In genomic region chr16:17777461-17777863, GRCh38 we compare ENCODE assay signal across 22 cellular contexts.
A peak's percentile ranks its signal among the peaks of the same experiment; 100 is the strongest.
DNase-seq lines count a peak whose midpoint lies in the region; ATAC-seq and TF ChIP-seq lines count a peak whose summit lies in the region.
"Had no signal": no experiment of that assay in that cellular context is flagged by ENCODE, and none has a peak within 500 bp of the region (broad histone marks: within the 10 kb centered on the region; RNA-seq: fewer than 3 reads in every experiment).

No MANE protein-coding gene starts in this region.

- no peak overlapping the region for H3K27ac Mint-ChIP-seq in GM23338
- H3K27ac Mint-ChIP-seq: activated B cell treated with CpG ODN at 0.5 μM for 24 hours; CD4-positive, alpha-beta memory T cell; IgD-negative memory B cell; T-cell had no signal

- no peaks in the 10 kb centered on the region for H3K36me3 Mint-ChIP-seq in GM23338 (ENCODE audit: low read depth)
- H3K36me3 Mint-ChIP-seq: CD4-positive, alpha-beta memory T cell; IgD-negative memory B cell; T-cell had no signal

- H3K9me3 ChIP-seq in mammary epithelial cell (replicated peaks; ENCODE audit: insufficient read depth, low read length): peaks cover 13% of the 10 kb centered on the region
- no peaks in the 10 kb centered on the region for H3K9me3 ChIP-seq in osteoblast (ENCODE audit: low read depth, low read length)
- no peaks in the 10 kb centered on the region for H3K9me3 ChIP-seq in testis
- H3K9me3 ChIP-seq in tibial nerve: no peaks in the 10 kb centered on the region
- H3K9me3 ChIP-seq: transverse colon had no signal

- no peak overlapping the region for H3K4me3 Mint-ChIP-seq in GM23338
- H3K4me3 Mint-ChIP-seq: activated B cell treated with CpG ODN at 0.5 μM for 24 hours; CD4-positive, alpha-beta memory T cell; H9; IgD-negative memory B cell; T-cell had no signal

- peaks cover 3% of the 10 kb centered on the region; the same call in 1 of the 2 replicates for H3K9me2 ChIP-seq in GM23338 (ENCODE audit: insufficient read depth)

- intact Hi-C loops in mammary epithelial cell (cut with micrococcal nuclease): loop anchor here (5.0 to 10.0 kb wide), 2 partner anchors 60 to 303 kb away; partner anchors contain the start of gene XYLT1
- intact Hi-C loops in testis (cut with DNase I; ENCODE audit: low total_unique reads): no loop called here

- no peak overlapping the region for H3K4me3 ChIP-seq in GM23338
- H3K4me3 ChIP-seq in mammary epithelial cell (replicated peaks in 1 of 3; ENCODE audit: insufficient read depth in 1 of 3, low read depth in 2 of 3, low read length in 3 of 3): no peak overlapping the region
- H3K4me3 ChIP-seq in osteoblast (ENCODE audit: insufficient read depth, low read length): no peak overlapping the region
- no peak overlapping the region for H3K4me3 ChIP-seq in testis
- no peak overlapping the region for H3K4me3 ChIP-seq in tibial nerve
- H3K4me3 ChIP-seq: coronary artery, transverse colon had no signal

- DNase-seq in GM23338 (ENCODE audit: low spot score) (no peak), NCI-H2227 treated with DMSO at 0.1 percent for 48 hours (lab: John Stamatoyannopoulos, UW) (peak; percentile 53), mammary epithelial cell (peak; percentile 8), osteoblast (ENCODE audit: insufficient read length, low spot score, missing footprints) (peak; percentile 72), testis (no peak), GM13976 (ENCODE audit: low spot score) (no peak), tibial nerve (ENCODE audit: low spot score in 2 of 2) (no peak)
- DNase-seq: activated B cell treated with CpG ODN at 0.5 μM for 24 hours; activated CD8-positive, alpha-beta memory T cell treated with anti-CD3 and anti-CD28 coated beads for 24 hours; activated effector memory CD4-positive, alpha-beta T cell treated with Interleukin-2 at 50 U/mL for 16 hours; aorta; CD4-positive, alpha-beta memory T cell; H9; NCI-H1417 treated with DMSO at 0.1 percent for 48 hours; NCI-H510A treated with DMSO at 0.1 percent for 48 hours; occipital lobe; stimulated activated CD4-positive, alpha-beta T cell treated with anti-CD3 and anti-CD28 coated beads, Interleukin-4, amount 100 ng/mL, for 24 hours; T-cell; transverse colon had no signal

- peaks cover 2% of the 10 kb centered on the region for H3K27me3 Mint-ChIP-seq in GM23338 (ENCODE audit: insufficient read depth, low read depth, poor library complexity)

- H3K9ac ChIP-seq in mammary epithelial cell (ENCODE audit: insufficient read depth, low read length): no peak overlapping the region

- TF ChIP-seq POLR2A in testis (IDR thresholded peaks at IDR 0.05) (no peak), tibial nerve (IDR thresholded peaks at IDR 0.05) (no peak)

- ATAC-seq in GM23338 (no peak), GM19023 (IDR thresholded peaks at IDR 0.05; ENCODE audit: unreplicated experiment) (no peak)
- ATAC-seq: T-cell had no signal

- no peak overlapping the region for H3K4me2 ChIP-seq in GM23338
- no peak overlapping the region for H3K4me2 ChIP-seq in mammary epithelial cell (ENCODE audit: insufficient read depth, low read depth, low read length)
- H3K4me2 ChIP-seq in osteoblast (ENCODE audit: insufficient read depth, low read length): no peak overlapping the region

- H3K36me3 ChIP-seq in GM23338 (ENCODE audit: insufficient read depth): no peaks in the 10 kb centered on the region
- H3K36me3 ChIP-seq in mammary epithelial cell (ENCODE audit: insufficient read depth, low read length): no peaks in the 10 kb centered on the region
- no peaks in the 10 kb centered on the region for H3K36me3 ChIP-seq in osteoblast (ENCODE audit: insufficient read depth, low read length)
- no peaks in the 10 kb centered on the region for H3K36me3 ChIP-seq in testis (ENCODE audit: low read depth, missing control alignments)
- H3K36me3 ChIP-seq in tibial nerve: no peaks in the 10 kb centered on the region
- H3K36me3 ChIP-seq: transverse colon had no signal

- in situ Hi-C loops in mammary epithelial cell (cut with MboI; ENCODE audit: low sequenced_read_pairs in 2 of 2) (no loop called here), GM13976 (cut with MboI; ENCODE audit: low sequenced_read_pairs, unreplicated experiment) (no loop called here)

- no TSS peak for BruUV-seq in mammary epithelial cell (replicated peaks; lab: Mats Ljungman, UMichigan)

- H3K4me1 ChIP-seq in GM23338 (ENCODE audit: insufficient read depth) (peaks cover 7% of the 10 kb centered on the region; the same call in 1 of the 2 replicates), mammary epithelial cell (ENCODE audit: insufficient read depth, low read length) (no peaks in the 10 kb centered on the region), osteoblast (ENCODE audit: insufficient read depth, low read length) (peaks cover 15% of the 10 kb centered on the region), testis (no peaks in the 10 kb centered on the region), tibial nerve (no peaks in the 10 kb centered on the region)
- H3K4me1 ChIP-seq: transverse colon had no signal

- no peak for TF ChIP-seq CTCF in GM23338 (conservative IDR thresholded peaks at IDR 0.05; ENCODE audit: low read depth in 2 of 2)
- TF ChIP-seq CTCF in mammary epithelial cell (conservative IDR thresholded peaks at IDR 0.05 in 1 of 2, IDR thresholded peaks at IDR 0.05 in 1 of 2; ENCODE audit: extremely low read depth in 1 of 2, insufficient read depth in 1 of 2, low read depth in 1 of 2, low read length in 2 of 2): no peak
- TF ChIP-seq CTCF in osteoblast (IDR thresholded peaks at IDR 0.05; ENCODE audit: extremely low read depth, low read depth, low read length): no peak
- TF ChIP-seq CTCF in testis (IDR thresholded peaks at IDR 0.05): no peak
- TF ChIP-seq CTCF in GM13976 (IDR thresholded peaks at IDR 0.05; ENCODE audit: borderline replicate concordance, control extremely low read depth, extremely low read depth, insufficient read depth, missing control alignments): no peak
- no peak for TF ChIP-seq CTCF in tibial nerve (IDR thresholded peaks at IDR 0.05)

- peaks cover 13% of the 10 kb centered on the region for H3K4me1 Mint-ChIP-seq in GM23338
- H3K4me1 Mint-ChIP-seq: activated B cell treated with CpG ODN at 0.5 μM for 24 hours; CD4-positive, alpha-beta memory T cell; IgD-negative memory B cell; T-cell had no signal

- H3K27me3 ChIP-seq in GM23338 (ENCODE audit: insufficient read depth) (no peaks in the 10 kb centered on the region), mammary epithelial cell (ENCODE audit: insufficient read depth, low read length) (no peaks in the 10 kb centered on the region), osteoblast (ENCODE audit: insufficient read depth, low read length) (no peaks in the 10 kb centered on the region), testis (no peaks in the 10 kb centered on the region), tibial nerve (no peaks in the 10 kb centered on the region)
- H3K27me3 ChIP-seq: transverse colon had no signal

- peak in 1 of 2 donors; percentile 9 for TF ChIP-seq EP300 in tibial nerve (IDR thresholded peaks at IDR 0.05)

- CTCF ChIA-PET in mammary epithelial cell (lab: Charles Lee; ENCODE audit: low non-redundant PET): no interaction called here

- H2AFZ ChIP-seq in GM23338: peak overlapping the region; percentile 81
- H2AFZ ChIP-seq in mammary epithelial cell (ENCODE audit: low read depth, low read length): no peak overlapping the region
- H2AFZ ChIP-seq in osteoblast (ENCODE audit: low read length): no peak overlapping the region

- H3F3A ChIP-seq in GM23338 (replicated peaks; ENCODE audit: low read depth): no peaks in the 10 kb centered on the region

- dilution Hi-C loops in mammary epithelial cell (cut with HindIII; ENCODE audit: low sequenced_read_pairs): no loop called here

- H3K27ac ChIP-seq in GM23338 (ENCODE audit: low read depth) (no peak overlapping the region), mammary epithelial cell (ENCODE audit: insufficient read depth, low read depth, low read length) (no peak overlapping the region), osteoblast (ENCODE audit: low read depth, low read length) (no peak overlapping the region), testis (no peak overlapping the region), tibial nerve (no peak overlapping the region)
- H3K27ac ChIP-seq: coronary artery, transverse colon had no signal

- no peaks in the 10 kb centered on the region for H4K20me1 ChIP-seq in GM23338 (replicated peaks; ENCODE audit: insufficient read depth)
- H4K20me1 ChIP-seq in mammary epithelial cell (ENCODE audit: insufficient read depth, low read length): no peaks in the 10 kb centered on the region
- no peaks in the 10 kb centered on the region for H4K20me1 ChIP-seq in osteoblast (ENCODE audit: insufficient read depth, low read length)

- 24% methylated on average over 2 of the region's 2 CpGs for WGBS in mammary epithelial cell (ENCODE audit: low coverage, missing lambda C conversion rate)
- WGBS in testis, 2 donors: 88 to 90% methylated on average over 2 of the region's 2 CpGs
- WGBS in tibial nerve, 2 donors: 78 to 80% methylated on average over 2 of the region's 2 CpGs

- H3K79me2 ChIP-seq in GM23338 (replicated peaks; ENCODE audit: insufficient read depth): no peaks in the 10 kb centered on the region
- no peaks in the 10 kb centered on the region for H3K79me2 ChIP-seq in mammary epithelial cell (ENCODE audit: insufficient read depth, low read length)
- H3K79me2 ChIP-seq in osteoblast (ENCODE audit: insufficient read depth, low read length): no peaks in the 10 kb centered on the region

- no peaks in the 10 kb centered on the region for H3K9me3 Mint-ChIP-seq in GM23338
- H3K9me3 Mint-ChIP-seq: H9 had no signal

TF ChIP-seq in GM23338, 12 proteins besides CTCF, POLR2A, EP300 and RAD21 (continues in another document):
- TF ChIP-seq JUNB (IDR thresholded peaks at IDR 0.05; ENCODE audit: unreplicated experiment) (no peak), STAT1 (IDR thresholded peaks at IDR 0.05; ENCODE audit: unreplicated experiment) (no peak), NANOG (IDR thresholded peaks at IDR 0.05; ENCODE audit: borderline replicate concordance) (no peak), ZNF331 (CRISPR knock-in tag; IDR thresholded peaks at IDR 0.05; ENCODE audit: low read depth) (no peak)

Comparison
In these comparisons a context has a peak if more than half of its experiments do, and no peak if none do; other contexts are left out.
1. DNase-seq: peak in NCI-H2227 treated with DMSO at 0.1 percent for 48 hours (single experiment), mammary epithelial cell (single experiment) and osteoblast (single experiment); none in GM23338 (single experiment), testis (single experiment), GM13976 (single experiment) and tibial nerve (0 of 2).